14 cellular contexts compared by ENCODE assay signal in the genomic region with DNA sequence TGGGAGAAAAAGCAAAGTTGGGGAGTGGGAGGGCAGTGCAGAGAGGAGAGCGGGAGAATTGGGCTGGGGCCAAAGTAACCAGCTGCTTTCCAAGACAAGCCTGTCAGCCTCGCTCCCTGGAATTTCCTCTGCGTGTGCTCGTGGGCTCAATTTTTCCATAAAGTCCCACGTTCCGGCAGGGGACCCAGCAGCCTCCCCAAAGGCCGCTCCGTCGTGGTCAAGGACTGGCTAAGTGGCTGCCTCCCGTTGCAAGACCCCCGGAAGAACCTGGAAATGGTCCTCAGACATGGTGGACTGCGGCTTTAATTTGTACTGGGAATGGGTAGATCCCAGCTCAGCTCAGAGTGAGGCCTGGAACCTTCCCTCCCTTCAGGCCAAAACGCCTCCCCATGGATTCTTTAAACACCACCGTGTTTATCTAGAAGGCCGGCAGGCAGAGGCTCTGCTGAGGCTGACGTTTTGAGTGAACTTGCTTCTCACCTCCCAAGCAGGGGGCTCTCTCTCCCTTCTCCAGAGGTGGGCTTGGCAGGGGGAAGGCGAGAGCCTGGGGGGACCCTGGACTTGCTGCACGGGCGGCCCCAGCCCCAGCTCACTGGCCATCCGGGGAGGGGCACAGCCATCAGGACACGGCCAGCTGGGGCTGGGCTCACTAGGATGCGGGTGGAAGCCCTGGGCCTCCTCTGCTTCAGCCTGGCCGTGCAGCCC.
A peak's percentile ranks its signal among the peaks of the same experiment; 100 is the strongest.
DNase-seq lines count a peak whose midpoint lies in the region; ATAC-seq and TF ChIP-seq lines count a peak whose summit lies in the region.
"Had no signal": no experiment of that assay in that cellular context is flagged by ENCODE, and none has a peak within 500 bp of the region (broad histone marks: within the 10 kb centered on the region; RNA-seq: fewer than 3 reads in every experiment).

No MANE protein-coding gene starts in this region.

- BruUV-seq in IMR-90 (replicated peaks; lab: Mats Ljungman, UMichigan): no TSS peak

- no peak overlapping the region for H3K56ac ChIP-seq in IMR-90 (ENCODE audit: extremely low read depth, insufficient read depth, low read length)

- H4K8ac ChIP-seq in IMR-90 (ENCODE audit: low read depth in 2 of 2, low read length in 2 of 2): peak overlapping the region; percentile 2 to 85; a peak in 3 of 4 replicates

- H3K18ac ChIP-seq in IMR-90 (ENCODE audit: low read depth, low read length): peak overlapping the region; percentile 28; the same call in 1 of the 2 replicates

- H4K20me1 ChIP-seq in IMR-90 (ENCODE audit: insufficient read depth, low read length): no peaks in the 10 kb centered on the region

- POLR2A ChIA-PET in IMR-90 (lab: Charles Lee; ENCODE audit: unreplicated experiment): interaction anchor here (0.6 kb wide), 1 partner anchor 22 kb away, joined by 4 read pairs; no protein-coding TSS in a partner anchor

- H2BK15ac ChIP-seq in IMR-90 (ENCODE audit: low read depth, low read length): no peak overlapping the region

- in situ Hi-C loops in IMR-90 (cut with MboI; ENCODE audit: low sequenced_read_pairs): no loop called here

- dilution Hi-C loops in IMR-90 (cut with HindIII; ENCODE audit: low sequenced_read_pairs, unreplicated experiment): no loop called here

- H3K4me1 ChIP-seq in IMR-90 (ENCODE audit: control insufficient read depth, insufficient read depth, low read length) (peaks cover 14% of the 10 kb centered on the region; the same call in 1 of the 2 replicates), duodenal mucosa (ENCODE audit: control insufficient read depth in 1 of 2, insufficient read depth in 2 of 2, low read length in 2 of 2) (peaks cover 0 to 6% of the 10 kb centered on the region in 2 donors), skeletal muscle satellite cell (ENCODE audit: control insufficient read depth, insufficient read depth, low read length) (peaks cover 2% of the 10 kb centered on the region)

- peak; percentile 89 for ATAC-seq in IMR-90 (ENCODE audit: low read depth)
- ATAC-seq in HG03039 (IDR thresholded peaks at IDR 0.05; ENCODE audit: unreplicated experiment): no peak
- no peak for ATAC-seq in GM19463 (IDR thresholded peaks at IDR 0.05; ENCODE audit: unreplicated experiment)

- peak overlapping the region; percentile 53; the same call in 1 of the 2 replicates for H3K4me2 ChIP-seq in IMR-90 (ENCODE audit: low read depth, low read length)
- peak overlapping the region; percentile 16 for H3K4me2 ChIP-seq in skeletal muscle satellite cell (ENCODE audit: low read length)

- 0 out of 2 replicates have a peak, but pooled peaks have one; percentile 8 for TF ChIP-seq CTCF in IMR-90 (conservative IDR thresholded peaks at IDR 0.05; ENCODE audit: low read depth, low read length)

- H2BK5ac ChIP-seq in IMR-90 (ENCODE audit: low read depth, low read length, poor library complexity, severe bottlenecking): no peak overlapping the region

- no peaks in the 10 kb centered on the region for H3K79me1 ChIP-seq in IMR-90 (ENCODE audit: low read depth in 1 of 2, low read length in 2 of 2)

- 0 out of 2 replicates have a peak overlapping the region, but pooled peaks have one; percentile 63 for H3K23ac ChIP-seq in IMR-90 (ENCODE audit: low read depth, low read length)

- H3K4ac ChIP-seq in IMR-90 (ENCODE audit: low read depth, low read length): peak overlapping the region; percentile 82

- CTCF ChIA-PET in IMR-90 (lab: Yijun Ruan, JAX): interaction anchor here (0.8 kb wide), 1 partner anchor 18 kb away, joined by 3 read pairs; no protein-coding TSS in a partner anchor

- H3K4me3 ChIP-seq in IMR-90 (ENCODE audit: insufficient read depth, low read depth, low read length): no peak overlapping the region
- no peak overlapping the region for H3K4me3 ChIP-seq in duodenal mucosa (ENCODE audit: low read depth in 1 of 2, low read length in 2 of 2)
- H3K4me3 ChIP-seq in skeletal muscle satellite cell (ENCODE audit: low read length): no peak overlapping the region

- peak overlapping the region; percentile 35; the same call in 1 of the 2 replicates for H3K27ac ChIP-seq in IMR-90 (ENCODE audit: insufficient read depth, low read length)
- H3K27ac ChIP-seq in duodenal mucosa (ENCODE audit: low read depth, low read length): peak overlapping the region; percentile 38
- H3K27ac ChIP-seq in layer of hippocampus (ENCODE audit: low read depth, low read length): peak overlapping the region; percentile 55

- H4K91ac ChIP-seq in IMR-90 (ENCODE audit: insufficient read depth, low read depth, low read length): peak overlapping the region; percentile 62

- WGBS in IMR-90 (ENCODE audit: extremely low coverage in 2 of 2, insufficient read length in 1 of 2), 2 experiments: 21% methylated on average over 13 of the region's 23 CpGs; no CpG with 5 or more reads in 1 of the 2 experiments

- peak overlapping the region; percentile 39; the same call in 1 of the 2 replicates for H2AK5ac ChIP-seq in IMR-90 (ENCODE audit: low read depth, low read length)

- H2AK9ac ChIP-seq in IMR-90 (replicated peaks; ENCODE audit: low read depth, low read length, poor library complexity): peak overlapping the region; percentile 21

- TF ChIP-seq RAD21 in IMR-90 (IDR thresholded peaks at IDR 0.05; ENCODE audit: low read length): no peak

- H4K5ac ChIP-seq in IMR-90 (ENCODE audit: low read depth, low read length): peak overlapping the region; percentile 24; the same call in 1 of the 2 replicates

- H3K36me3 ChIP-seq in IMR-90 (ENCODE audit: control insufficient read depth, insufficient read depth, low read length) (no peaks in the 10 kb centered on the region), duodenal mucosa (ENCODE audit: control insufficient read depth in 1 of 2, insufficient read depth in 2 of 2, low read length in 2 of 2) (no peaks in the 10 kb centered on the region), skeletal muscle satellite cell (ENCODE audit: insufficient read depth, low read length) (no peaks in the 10 kb centered on the region)

- H2BK20ac ChIP-seq in IMR-90 (ENCODE audit: low read depth, low read length): peak overlapping the region; percentile 83

- H3K9me3 ChIP-seq in IMR-90 (ENCODE audit: control insufficient read depth, insufficient read depth, low read length) (peaks cover 15% of the 10 kb centered on the region), duodenal mucosa (ENCODE audit: control insufficient read depth in 1 of 2, low read length in 2 of 2) (peaks cover 4 to 6% of the 10 kb centered on the region in 2 donors), skeletal muscle satellite cell (replicated peaks; ENCODE audit: low read length) (peaks cover 3% of the 10 kb centered on the region)

- intact Hi-C loops in IMR-90 (cut with micrococcal nuclease): no loop called here

- H2BK120ac ChIP-seq in IMR-90 (ENCODE audit: low read depth, low read length): peak overlapping the region; percentile 90

- TF ChIP-seq POLR2A in IMR-90 (IDR thresholded peaks at IDR 0.05; ENCODE audit: low read depth, low read length): no peak

- DNase-seq in IMR-90: peak; percentile 44
- DNase-seq in stimulated activated naive CD4-positive, alpha-beta T cell treated with Interleukin-2 at 50 U/mL for 16 hours (lab: John Stamatoyannopoulos, UW): no peak
- no peak for DNase-seq in NCI-H446 treated with DMSO at 0.1 percent for 48 hours (lab: John Stamatoyannopoulos, UW)
- DNase-seq: activated CD4-positive, CD25-positive, alpha-beta regulatory T cell; activated T-cell treated with anti-CD3 and anti-CD28 coated beads, Interleukin-2, amount 50 U/mL, for 24 hours; C1 segment of cervical spinal cord; GF-D8; NCI-H1105; NCI-H526 treated with DMSO at 0.1 percent for 48 hours had no signal

- peak overlapping the region; percentile 3; the same call in 1 of the 2 replicates for H3K9ac ChIP-seq in IMR-90 (ENCODE audit: low read depth, low read length)
- H3K9ac ChIP-seq in duodenal mucosa (ENCODE audit: low read depth in 1 of 2, low read length in 2 of 2): no peak overlapping the region
- H3K9ac ChIP-seq in skeletal muscle satellite cell (ENCODE audit: low read depth, low read length): no peak overlapping the region

- H2AFZ ChIP-seq in IMR-90 (replicated peaks; ENCODE audit: low read length, poor library complexity): peak overlapping the region; percentile 95

- peaks cover 11% of the 10 kb centered on the region for H3K9me1 ChIP-seq in IMR-90 (ENCODE audit: insufficient read depth, low read length)

- H3K27me3 ChIP-seq in IMR-90 (ENCODE audit: control insufficient read depth, insufficient read depth, low read length) (peaks cover 21% of the 10 kb centered on the region), duodenal mucosa (ENCODE audit: control insufficient read depth in 1 of 2, insufficient read depth in 2 of 2, low read length in 2 of 2) (no peaks in the 10 kb centered on the region), layer of hippocampus (ENCODE audit: control insufficient read depth, insufficient read depth, low read length) (no peaks in the 10 kb centered on the region), skeletal muscle satellite cell (ENCODE audit: control insufficient read depth, insufficient read depth, low read length) (peaks cover 75% of the 10 kb centered on the region)

- 0 out of 2 replicates have a peak overlapping the region, but pooled peaks have one; percentile 72 for H3K14ac ChIP-seq in IMR-90 (replicated peaks; ENCODE audit: low read depth, low read length)

TF ChIP-seq in IMR-90, 13 proteins besides CTCF, POLR2A, EP300 and RAD21:
- no peak for TF ChIP-seq FOS (IDR thresholded peaks at IDR 0.05; ENCODE audit: low read depth, low read length)
- TF ChIP-seq MXI1 (IDR thresholded peaks at IDR 0.05; ENCODE audit: borderline replicate concordance, low read depth, low read length): no peak
- no peak for TF ChIP-seq MAZ (IDR thresholded peaks at IDR 0.05; ENCODE audit: borderline replicate concordance, low read depth, low read length)
- TF ChIP-seq RCOR1 (IDR thresholded peaks at IDR 0.05; ENCODE audit: insufficient replicate concordance, low read length): no peak
- no peak for TF ChIP-seq SMC3 (IDR thresholded peaks at IDR 0.05; ENCODE audit: low read depth, low read length)
- TF ChIP-seq, protein P1, sequence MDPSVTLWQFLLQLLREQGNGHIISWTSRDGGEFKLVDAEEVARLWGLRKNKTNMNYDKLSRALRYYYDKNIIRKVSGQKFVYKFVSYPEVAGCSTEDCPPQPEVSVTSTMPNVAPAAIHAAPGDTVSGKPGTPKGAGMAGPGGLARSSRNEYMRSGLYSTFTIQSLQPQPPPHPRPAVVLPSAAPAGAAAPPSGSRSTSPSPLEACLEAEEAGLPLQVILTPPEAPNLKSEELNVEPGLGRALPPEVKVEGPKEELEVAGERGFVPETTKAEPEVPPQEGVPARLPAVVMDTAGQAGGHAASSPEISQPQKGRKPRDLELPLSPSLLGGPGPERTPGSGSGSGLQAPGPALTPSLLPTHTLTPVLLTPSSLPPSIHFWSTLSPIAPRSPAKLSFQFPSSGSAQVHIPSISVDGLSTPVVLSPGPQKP (IDR thresholded peaks at IDR 0.05; ENCODE audit: borderline replicate concordance, low read depth, low read length): no peak
- no peak for TF ChIP-seq CHD1 (IDR thresholded peaks at IDR 0.05; ENCODE audit: low read depth, low read length)
- no peak for TF ChIP-seq CEBPB (IDR thresholded peaks at IDR 0.05; ENCODE audit: low read depth, low read length)
- TF ChIP-seq RFX5 (IDR thresholded peaks at IDR 0.05; ENCODE audit: low read depth, low read length): no peak
- TF ChIP-seq MAFK (IDR thresholded peaks at IDR 0.05; ENCODE audit: low read depth, low read length): no peak
